In genomic region chr9:27005491-27005890, GRCh38 we compare ENCODE assay signal across 26 cellular contexts. TPM values are rescaled to one million over a fixed set of nuclear protein-coding genes. Genes with fewer than 3 reads are reported as not detected.
DNase-seq lines count a peak whose midpoint lies in the region; ATAC-seq, FAIRE-seq and TF ChIP-seq lines count a peak whose summit lies in the region.
"Had no signal": no experiment of that assay in that cellular context is flagged by ENCODE, and none has a peak within 500 bp of the region (broad histone marks: within the 10 kb centered on the region; RNA-seq: fewer than 3 reads in every experiment).

TSS of gene LRRC19 (minus strand) at chr9:27005672. CDS start at chr9:26999694, 5,978 bp downstream.

- no peak within 1 kb of the TSS for H3K4me3 Mint-ChIP-seq in GM23338
- H3K4me3 Mint-ChIP-seq: CD4-positive, alpha-beta memory T cell had no signal

- DNase-seq in GM23338 (ENCODE audit: low spot score): no peak
- no peak for DNase-seq in mucosa of gallbladder (ENCODE audit: low spot score)
- no peak for DNase-seq in smooth muscle cell (lab: John Stamatoyannopoulos, UW; ENCODE audit: unreplicated experiment)
- no peak for DNase-seq in NCI-H345 treated with DMSO at 0.1 percent for 48 hours (lab: John Stamatoyannopoulos, UW; ENCODE audit: unreplicated experiment)
- DNase-seq in D721Med (ENCODE audit: insufficient read length, low spot score): no peak
- no peak for DNase-seq in T1000 (lab: John Stamatoyannopoulos, UW)
- DNase-seq: Caco-2; CD4-positive, alpha-beta memory T cell; DND-41; GOT3; HCEC 1CT; KG1; MV-4-11; NCI-H1694; NCI-H2081; NCI-H2171 treated with DMSO at 0.1 percent for 48 hours; NCI-H446; NCI-H526; OCI-M1 had no signal

- FAIRE-seq in D721Med (lab: Jason Lieb, UNC): no peak
- FAIRE-seq: GM18507 had no signal

- H3K4me3 ChIP-seq in GM23338 (no peak within 1 kb of the TSS), duodenal mucosa (ENCODE audit: low read depth in 1 of 2, low read length in 2 of 2) (peak within 1 kb of the TSS; percentile 66 to 75), smooth muscle cell (peak within 1 kb of the TSS; percentile 39)
- H3K4me3 ChIP-seq: BLaER1 treated with 17β-estradiol and CSF1 and Interleukin-3, amounts not matched to agents 10 nM and 100 nM; SJSA1 had no signal

- H3K9me3 ChIP-seq in duodenal mucosa (ENCODE audit: control insufficient read depth in 1 of 2, low read length in 2 of 2) (no peaks in the 10 kb centered on the region), smooth muscle cell (replicated peaks; ENCODE audit: low read depth) (no peaks in the 10 kb centered on the region)
- H3K9me3 ChIP-seq: Caco-2, SJSA1 had no signal

- H3K4me1 ChIP-seq in GM23338 (ENCODE audit: insufficient read depth) (peaks cover 13% of the 10 kb centered on the region; the same call in 1 of the 2 replicates), duodenal mucosa (ENCODE audit: control insufficient read depth in 1 of 2, insufficient read depth in 2 of 2, low read length in 2 of 2) (peaks cover 5 to 10% of the 10 kb centered on the region in 2 donors), smooth muscle cell (ENCODE audit: low read depth) (no peaks in the 10 kb centered on the region)
- H3K4me1 ChIP-seq: BLaER1 treated with 17β-estradiol and CSF1 and Interleukin-3, amounts not matched to agents 10 nM and 100 nM; Caco-2; SJSA1 had no signal

- H3K36me3 Mint-ChIP-seq in GM23338 (ENCODE audit: low read depth): no peaks in the 10 kb centered on the region; the same call in 2 of the 3 replicates

- H3K36me3 ChIP-seq in GM23338 (ENCODE audit: insufficient read depth): no peaks in the 10 kb centered on the region
- no peaks in the 10 kb centered on the region for H3K36me3 ChIP-seq in duodenal mucosa (ENCODE audit: control insufficient read depth in 1 of 2, insufficient read depth in 2 of 2, low read length in 2 of 2)
- H3K36me3 ChIP-seq in smooth muscle cell (ENCODE audit: low read depth): no peaks in the 10 kb centered on the region
- H3K36me3 ChIP-seq: BLaER1 treated with 17β-estradiol and CSF1 and Interleukin-3, amounts not matched to agents 10 nM and 100 nM; SJSA1 had no signal

- no peak within 1 kb of the TSS for H3K27ac Mint-ChIP-seq in GM23338
- H3K27ac Mint-ChIP-seq: CD4-positive, alpha-beta memory T cell had no signal

- H3K9ac ChIP-seq in duodenal mucosa (ENCODE audit: low read depth in 1 of 2, low read length in 2 of 2) (peak within 1 kb of the TSS; percentile 22 to 57), smooth muscle cell (ENCODE audit: low read depth) (no peak within 1 kb of the TSS)
- H3K9ac ChIP-seq: BLaER1 treated with 17β-estradiol and CSF1 and Interleukin-3, amounts not matched to agents 10 nM and 100 nM had no signal

- H3K27me3 ChIP-seq in GM23338 (ENCODE audit: insufficient read depth) (no peaks in the 10 kb centered on the region), duodenal mucosa (ENCODE audit: control insufficient read depth in 1 of 2, insufficient read depth in 2 of 2, low read length in 2 of 2) (no peaks in the 10 kb centered on the region), smooth muscle cell (ENCODE audit: low read depth) (no peaks in the 10 kb centered on the region)
- H3K27me3 ChIP-seq: BLaER1 treated with 17β-estradiol and CSF1 and Interleukin-3, amounts not matched to agents 10 nM and 100 nM; SJSA1 had no signal

- no peak within 1 kb of the TSS for H3K4me2 ChIP-seq in GM23338
- H3K4me2 ChIP-seq in smooth muscle cell: no peak within 1 kb of the TSS
- H3K4me2 ChIP-seq: BLaER1 treated with 17β-estradiol and CSF1 and Interleukin-3, amounts not matched to agents 10 nM and 100 nM had no signal

- no peak for ATAC-seq in GM23338
- ATAC-seq: Right ventricle myocardium inferior had no signal

- H4K20me1 ChIP-seq in GM23338 (replicated peaks; ENCODE audit: insufficient read depth) (no peaks in the 10 kb centered on the region), smooth muscle cell (ENCODE audit: low read depth) (no peaks in the 10 kb centered on the region)
- H4K20me1 ChIP-seq: BLaER1 treated with 17β-estradiol and CSF1 and Interleukin-3, amounts not matched to agents 10 nM and 100 nM had no signal

- peaks cover 4% of the 10 kb centered on the region; the same call in 2 of the 3 replicates for H3K4me1 Mint-ChIP-seq in GM23338
- H3K4me1 Mint-ChIP-seq: CD4-positive, alpha-beta memory T cell had no signal

- H3K9me3 Mint-ChIP-seq in GM23338: no peaks in the 10 kb centered on the region; the same call in 2 of the 3 replicates
- H3K9me3 Mint-ChIP-seq: CD4-positive, alpha-beta memory T cell had no signal

- TF ChIP-seq CTCF in GM23338 (conservative IDR thresholded peaks at IDR 0.05; ENCODE audit: low read depth in 2 of 2) (no peak), smooth muscle cell (IDR thresholded peaks at IDR 0.05; ENCODE audit: borderline replicate concordance, insufficient read depth, poor library complexity, severe bottlenecking) (no peak), D721Med (IDR thresholded peaks at IDR 0.05; ENCODE audit: insufficient read depth, missing control alignments) (no peak)

- H3K27ac ChIP-seq in GM23338 (ENCODE audit: low read depth): peak within 1 kb of the TSS; percentile 27; the same call in 1 of the 2 replicates
- H3K27ac ChIP-seq in duodenal mucosa (ENCODE audit: low read depth, low read length): peak within 1 kb of the TSS; percentile 6
- no peak within 1 kb of the TSS for H3K27ac ChIP-seq in smooth muscle cell (ENCODE audit: low read depth)
- H3K27ac ChIP-seq: BLaER1 treated with 17β-estradiol and CSF1 and Interleukin-3, amounts not matched to agents 10 nM and 100 nM; SJSA1 had no signal

- no peaks in the 10 kb centered on the region for H3K9me2 ChIP-seq in GM23338 (ENCODE audit: insufficient read depth)

- 91% methylated on average over 3 of the region's 3 CpGs for WGBS in smooth muscle cell (ENCODE audit: low lambda C conversion rate)

- peaks cover 3% of the 10 kb centered on the region for H3K27me3 Mint-ChIP-seq in GM23338 (ENCODE audit: insufficient read depth, low read depth, poor library complexity)
- H3K27me3 Mint-ChIP-seq: CD4-positive, alpha-beta memory T cell had no signal

- no peaks in the 10 kb centered on the region for H3F3A ChIP-seq in GM23338 (replicated peaks; ENCODE audit: low read depth)
- no peaks in the 10 kb centered on the region for H3F3A ChIP-seq in smooth muscle cell (ENCODE audit: low read depth)

- H2AFZ ChIP-seq in GM23338 (no peak within 1 kb of the TSS), smooth muscle cell (ENCODE audit: low read depth) (no peak within 1 kb of the TSS)

- H3K79me2 ChIP-seq in GM23338 (replicated peaks; ENCODE audit: insufficient read depth): no peaks in the 10 kb centered on the region
- H3K79me2 ChIP-seq in smooth muscle cell (ENCODE audit: low read depth): no peaks in the 10 kb centered on the region

TF ChIP-seq in GM23338, 12 proteins besides CTCF, POLR2A, EP300 and RAD21:
- no peak for TF ChIP-seq POLR2AphosphoS5 (IDR thresholded peaks at IDR 0.05; ENCODE audit: low read depth)
- TF ChIP-seq ETS1 (IDR thresholded peaks at IDR 0.05): no peak
- TF ChIP-seq CREB1 (CRISPR knock-in tag; IDR thresholded peaks at IDR 0.05; ENCODE audit: low read depth): no peak
- no peak for TF ChIP-seq NANOG (IDR thresholded peaks at IDR 0.05; ENCODE audit: borderline replicate concordance)
- TF ChIP-seq REST (IDR thresholded peaks at IDR 0.05; ENCODE audit: unreplicated experiment): no peak
- TF ChIP-seq ZNF114 (CRISPR knock-in tag; IDR thresholded peaks at IDR 0.05): no peak
- TF ChIP-seq ZNF331 (CRISPR knock-in tag; IDR thresholded peaks at IDR 0.05; ENCODE audit: low read depth): no peak
- no peak for TF ChIP-seq EZH2phosphoT487 (IDR thresholded peaks at IDR 0.05; ENCODE audit: unreplicated experiment)
- no peak for TF ChIP-seq EZH2 (IDR thresholded peaks at IDR 0.05; ENCODE audit: low read depth, unreplicated experiment)
- no peak for TF ChIP-seq STAT1 (IDR thresholded peaks at IDR 0.05; ENCODE audit: unreplicated experiment)

RNA-seq across cellular contexts. Expression of gene LRRC19, which starts in this region (rescaled TPM):
- total RNA-seq in GM23338 (2014; rRNA removed; shearing (Covaris generic)): not detected in 2 replicates
- polyA plus RNA-seq in GM23338 (2016; fragmentation: Nextera tagmentation; extraction: Ambion mirVana): 0.59 and 0.71 TPM in 2 replicates
- total RNA-seq in mucosa of gallbladder: 16.7 TPM
- not detected in 2 replicates for total RNA-seq in smooth muscle cell
- polyA plus RNA-seq in smooth muscle cell: 0.06 and 0.26 TPM in 2 replicates
- total RNA-seq: Caco-2; CD4-positive, alpha-beta memory T cell; G401; HT1080; Right ventricle myocardium inferior; SJSA1 had no signal

Comparison
In these comparisons a context has a peak if more than half of its experiments do, and no peak if none do; other contexts are left out.
1. RNA of gene LRRC19 (total RNA-seq): 16.7 TPM in mucosa of gallbladder (single experiment); not detected in GM23338 and not detected in smooth muscle cell; every median in the first group is over 10 times any median in the second.